In genomic region chr1:184376359-184376758, GRCh38 we compare ENCODE assay signal across 14 cellular contexts. TPM values are rescaled to one million over a fixed set of nuclear protein-coding genes. Genes with fewer than 3 reads are reported as not detected.
A peak's percentile ranks its signal among the peaks of the same experiment; 100 is the strongest.
DNase-seq lines count a peak whose midpoint lies in the region; ATAC-seq and TF ChIP-seq lines count a peak whose summit lies in the region.
"Had no signal": no experiment of that assay in that cellular context is flagged by ENCODE, and none has a peak within 500 bp of the region (broad histone marks: within the 10 kb centered on the region; RNA-seq: fewer than 3 reads in every experiment).

No MANE protein-coding gene starts in this region.

- H3K36me3 ChIP-seq in GM23338 (ENCODE audit: insufficient read depth): no peaks in the 10 kb centered on the region
- no peaks in the 10 kb centered on the region for H3K36me3 ChIP-seq in effector memory CD4-positive, alpha-beta T cell (ENCODE audit: control insufficient read depth, insufficient read depth, low read length)

- 0 out of 2 replicates have a peak overlapping the region, but pooled peaks have one; percentile 56 for H3K4me2 ChIP-seq in GM23338

- H3K79me2 ChIP-seq in GM23338 (replicated peaks; ENCODE audit: insufficient read depth): no peaks in the 10 kb centered on the region

- H3K4me1 ChIP-seq in GM23338 (ENCODE audit: insufficient read depth): peaks cover 20% of the 10 kb centered on the region
- H3K4me1 ChIP-seq in effector memory CD4-positive, alpha-beta T cell (ENCODE audit: control insufficient read depth, insufficient read depth, low read length, poor library complexity, severe bottlenecking): no peaks in the 10 kb centered on the region

- H3K9me3 Mint-ChIP-seq in GM23338: no peaks in the 10 kb centered on the region
- H3K9me3 Mint-ChIP-seq in activated CD4-positive, alpha-beta memory T cell treated with anti-CD3 and anti-CD28 coated beads, Interleukin-2, amount 10 ng/mL, durations not matched to agents 7 days and 5 days: no peaks in the 10 kb centered on the region
- H3K9me3 Mint-ChIP-seq: CD4-positive, alpha-beta T cell had no signal

- H3K9me2 ChIP-seq in GM23338 (ENCODE audit: insufficient read depth): no peaks in the 10 kb centered on the region

- no peaks in the 10 kb centered on the region for H3K36me3 Mint-ChIP-seq in GM23338 (ENCODE audit: low read depth)
- no peaks in the 10 kb centered on the region for H3K36me3 Mint-ChIP-seq in activated CD4-positive, alpha-beta memory T cell treated with anti-CD3 and anti-CD28 coated beads, Interleukin-2, amount 10 ng/mL, durations not matched to agents 7 days and 5 days (ENCODE audit: low read depth)

- H3F3A ChIP-seq in GM23338 (replicated peaks; ENCODE audit: low read depth): no peaks in the 10 kb centered on the region

- H3K27me3 ChIP-seq in GM23338 (ENCODE audit: insufficient read depth): no peaks in the 10 kb centered on the region
- H3K27me3 ChIP-seq in effector memory CD4-positive, alpha-beta T cell (replicated peaks; ENCODE audit: control insufficient read depth, insufficient read depth, low read length, poor library complexity, severe bottlenecking): no peaks in the 10 kb centered on the region

- H3K27ac Mint-ChIP-seq in GM23338: no peak overlapping the region
- no peak overlapping the region for H3K27ac Mint-ChIP-seq in activated CD4-positive, alpha-beta memory T cell treated with anti-CD3 and anti-CD28 coated beads, Interleukin-2, amount 10 ng/mL, durations not matched to agents 7 days and 5 days
- H3K27ac Mint-ChIP-seq: B cell; CD4-positive, alpha-beta T cell had no signal

- H4K20me1 ChIP-seq in GM23338 (replicated peaks; ENCODE audit: insufficient read depth): no peaks in the 10 kb centered on the region

- H3K4me3 ChIP-seq in GM23338 (no peak overlapping the region), fibroblast of the aortic adventitia (ENCODE audit: low read depth, low read length) (no peak overlapping the region)
- no peak overlapping the region for H3K4me3 ChIP-seq in effector memory CD4-positive, alpha-beta T cell (ENCODE audit: insufficient read depth, low read depth, low read length, poor library complexity, severe bottlenecking)

- intact Hi-C loops in left cardiac atrium (cut with DNase I): no loop called here

- H2AFZ ChIP-seq in GM23338: peak overlapping the region; percentile 92

- no peak overlapping the region for H3K4me3 Mint-ChIP-seq in GM23338
- H3K4me3 Mint-ChIP-seq in activated CD4-positive, alpha-beta memory T cell treated with anti-CD3 and anti-CD28 coated beads, Interleukin-2, amount 10 ng/mL, durations not matched to agents 7 days and 5 days: no peak overlapping the region
- H3K4me3 Mint-ChIP-seq: B cell; CD4-positive, alpha-beta T cell had no signal

- no peak for ATAC-seq in GM23338
- no peak for ATAC-seq in left cardiac atrium

- CTCF ChIA-PET in activated CD4-positive, alpha-beta memory T cell treated with anti-CD3 and anti-CD28 coated beads, Interleukin-2, amount 10 ng/mL, durations not matched to agents 7 days and 5 days (lab: Charles Lee): no interaction called here

- peaks cover 2% of the 10 kb centered on the region for H3K27me3 Mint-ChIP-seq in GM23338 (ENCODE audit: insufficient read depth, low read depth, poor library complexity)
- H3K27me3 Mint-ChIP-seq in activated CD4-positive, alpha-beta memory T cell treated with anti-CD3 and anti-CD28 coated beads, Interleukin-2, amount 10 ng/mL, durations not matched to agents 7 days and 5 days: peaks cover 14% of the 10 kb centered on the region

- no peaks in the 10 kb centered on the region for H3K9me3 ChIP-seq in effector memory CD4-positive, alpha-beta T cell (ENCODE audit: control insufficient read depth, low read length)

- DNase-seq in EH (ENCODE audit: low read depth): peak; percentile 38
- no peak for DNase-seq in GM23338 (ENCODE audit: low spot score)
- peak; percentile 13 for DNase-seq in astrocyte of the hippocampus (ENCODE audit: low read depth, low spot score)
- peak; percentile 58 for DNase-seq in fibroblast of the aortic adventitia (ENCODE audit: low read depth)
- DNase-seq in left cardiac atrium: no peak
- DNase-seq in SIG-M5 (lab: John Stamatoyannopoulos, UW): no peak
- no peak for DNase-seq in activated CD4-positive, alpha-beta memory T cell treated with anti-CD3 and anti-CD28 coated beads, Interleukin-2, amount 10 ng/mL, durations not matched to agents 7 days and 5 days
- no peak for DNase-seq in effector memory CD4-positive, alpha-beta T cell
- DNase-seq: ACHN; C1 segment of cervical spinal cord; Calu3; CD4-positive, alpha-beta T cell; DMS 273 treated with DMSO at 0.1 percent for 48 hours had no signal

- TF ChIP-seq CTCF in GM23338 (conservative IDR thresholded peaks at IDR 0.05; ENCODE audit: low read depth in 2 of 2) (no peak), fibroblast of the aortic adventitia (IDR thresholded peaks at IDR 0.05; ENCODE audit: insufficient read depth, low read length) (no peak)

- POLR2A ChIA-PET in activated CD4-positive, alpha-beta memory T cell treated with anti-CD3 and anti-CD28 coated beads, Interleukin-2, amount 10 ng/mL, durations not matched to agents 7 days and 5 days (lab: Charles Lee): no interaction called here

- H3K4me1 Mint-ChIP-seq in GM23338: no peaks in the 10 kb centered on the region; the same call in 2 of the 3 replicates
- H3K4me1 Mint-ChIP-seq in activated CD4-positive, alpha-beta memory T cell treated with anti-CD3 and anti-CD28 coated beads, Interleukin-2, amount 10 ng/mL, durations not matched to agents 7 days and 5 days: peaks cover 7% of the 10 kb centered on the region
- H3K4me1 Mint-ChIP-seq: B cell had no signal

- no peak overlapping the region; the same call in 1 of the 2 replicates for H3K27ac ChIP-seq in GM23338 (ENCODE audit: low read depth)
- H3K27ac ChIP-seq in effector memory CD4-positive, alpha-beta T cell (ENCODE audit: insufficient read depth, low read length, poor library complexity, severe bottlenecking): no peak overlapping the region

TF ChIP-seq in GM23338, 12 proteins besides CTCF, POLR2A, EP300 and RAD21 (continues in another document):
- TF ChIP-seq NANOG (IDR thresholded peaks at IDR 0.05; ENCODE audit: borderline replicate concordance) (no peak), JUNB (IDR thresholded peaks at IDR 0.05; ENCODE audit: unreplicated experiment) (no peak)

RNA-seq across cellular contexts. Expression of gene C1orf21, which starts 10.5 kb away (rescaled TPM):
- 28.0 and 34.2 TPM in 2 replicates for total RNA-seq in GM23338 (2014; rRNA removed; shearing (Covaris generic))
- polyA plus RNA-seq in GM23338 (2016; fragmentation: Nextera tagmentation; extraction: Ambion mirVana): 38.1 and 40.4 TPM in 2 replicates
- total RNA-seq in fibroblast of the aortic adventitia (ENCODE audit: low replicate concordance) (41.0 and 47.3 TPM in 2 replicates), left cardiac atrium (10 to 100 TPM; 61.3 to 80.7 TPM)
- 1 to 10 TPM; 7.7 to 8.8 TPM for total RNA-seq in activated CD4-positive, alpha-beta memory T cell treated with anti-CD3 and anti-CD28 coated beads, Interleukin-2, amount 10 ng/mL, durations not matched to agents 7 days and 5 days

Comparison
In these comparisons a context has a peak if more than half of its experiments do, and no peak if none do; other contexts are left out.
1. DNase-seq: peak in EH (single experiment), astrocyte of the hippocampus (single experiment) and fibroblast of the aortic adventitia (single experiment); none in GM23338 (single experiment), left cardiac atrium (single experiment), SIG-M5 (single experiment), activated CD4-positive, alpha-beta memory T cell treated with anti-CD3 and anti-CD28 coated beads, Interleukin-2, amount 10 ng/mL, durations not matched to agents 7 days and 5 days (single experiment) and effector memory CD4-positive, alpha-beta T cell (0 of 3).